Comparison of ENCODE assay signal across 21 cellular contexts in the genomic region with DNA sequence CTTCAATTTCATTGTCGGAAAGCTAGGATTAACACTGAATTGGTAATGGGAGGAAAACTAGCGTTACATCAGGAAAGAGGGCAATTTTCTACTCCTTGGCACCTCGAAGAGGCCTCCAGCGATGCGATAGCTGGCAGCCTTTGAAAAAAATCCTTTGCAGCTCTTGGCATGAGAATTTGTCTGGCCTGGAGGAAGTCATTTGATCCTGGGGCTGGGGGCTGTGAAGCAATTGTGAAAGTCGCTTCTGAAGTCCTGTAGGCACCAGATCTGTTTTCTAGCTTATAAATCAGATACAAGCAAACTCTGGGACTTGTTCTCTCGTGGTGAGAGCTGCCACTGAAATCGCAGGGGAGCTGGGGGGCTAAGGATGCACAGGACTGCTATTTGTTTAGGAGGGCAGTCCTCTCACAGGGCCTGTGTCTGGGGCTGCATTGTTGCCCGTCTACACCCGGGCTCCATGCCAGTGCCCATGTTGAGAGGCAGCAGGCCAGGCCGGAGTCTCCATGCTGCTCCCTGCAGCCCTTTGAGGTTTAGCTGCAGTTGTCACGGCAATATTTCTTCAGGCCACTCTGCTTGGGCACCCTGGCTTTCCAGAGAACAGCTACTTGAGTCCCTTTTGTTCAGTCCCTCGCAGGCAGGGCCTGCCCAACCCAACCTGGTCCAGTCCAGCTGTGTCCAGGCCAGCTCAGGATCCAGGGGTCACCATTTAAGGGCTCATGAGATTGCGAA.
A peak's percentile ranks its signal among the peaks of the same experiment; 100 is the strongest.
DNase-seq lines count a peak whose midpoint lies in the region; ATAC-seq and TF ChIP-seq lines count a peak whose summit lies in the region.
"Had no signal": no experiment of that assay in that cellular context is flagged by ENCODE, and none has a peak within 500 bp of the region (broad histone marks: within the 10 kb centered on the region; RNA-seq: fewer than 3 reads in every experiment).

No MANE protein-coding gene starts in this region.

- DNase-seq in breast epithelium (ENCODE audit: low spot score in 2 of 2), result no peak
- DNase-seq in MCF 10A (ENCODE audit: unreplicated experiment), result no peak
- DNase-seq in myocyte (ENCODE audit: low read depth), result peak; percentile 11
- DNase-seq in activated CD4-positive, alpha-beta T cell treated with anti-CD3 and anti-CD28 coated beads, Interleukin-2, amount 50 U/mL, for 48 hours, result no peak
- DNase-seq: activated CD4-positive, CD25-positive, alpha-beta regulatory T cell; activated CD8-positive, alpha-beta T cell treated with anti-CD3 and anti-CD28 coated beads, Interleukin-2, amount 10 ng/mL, durations not matched to agents 7 days and 5 days; activated T-cell treated with anti-CD3 and anti-CD28 coated beads, Interleukin-2, amount 50 U/mL, for 4 hours; body of pancreas; GM23248; NCI-H1417 treated with DMSO at 0.1 percent for 48 hours; NCI-H2227 treated with DMSO at 0.1 percent for 48 hours; stimulated activated CD4-positive, alpha-beta T cell treated with anti-CD3 and anti-CD28 coated beads, Interleukin-2, amount 100 ng/mL, for 24 hours had no signal

- H3K27me3 ChIP-seq in breast epithelium, result no peaks in the 10 kb centered on the region
- H3K27me3 ChIP-seq: body of pancreas, hepatocyte, SJSA1 had no signal

- H3K4me1 ChIP-seq in breast epithelium, result no peaks in the 10 kb centered on the region
- H3K4me1 ChIP-seq: body of pancreas, SJSA1 had no signal

- no TSS peak for BruUV-seq in MCF 10A (replicated peaks; lab: Mats Ljungman, UMichigan)

- H3K9me3 Mint-ChIP-seq in MCF 10A (ENCODE audit: unreplicated experiment), result no peaks in the 10 kb centered on the region
- H3K9me3 Mint-ChIP-seq: activated naive CD4-positive, alpha-beta T cell treated with anti-CD3 and anti-CD28 coated beads, Interleukin-2, amount 50 U/mL, for 72 hours; activated T-cell treated with anti-CD3 and anti-CD28 coated beads, Interleukin-2, amount 50 U/mL, for 4 hours; stimulated activated naive CD8-positive, alpha-beta T cell treated with anti-CD3 and anti-CD28 coated beads, Interleukin-15, Interleukin-2, amounts not matched to agents 100 ng/mL and 50 ng/mL, for 24 hours had no signal

- no peaks in the 10 kb centered on the region for H3K36me3 Mint-ChIP-seq in MCF 10A (ENCODE audit: insufficient read depth, unreplicated experiment)
- H3K36me3 Mint-ChIP-seq: activated naive CD4-positive, alpha-beta T cell treated with anti-CD3 and anti-CD28 coated beads, Interleukin-2, amount 50 U/mL, for 72 hours had no signal

- no peaks in the 10 kb centered on the region for H3K36me3 ChIP-seq in breast epithelium
- H3K36me3 ChIP-seq: SJSA1 had no signal

- no peak for TF ChIP-seq POLR2A in breast epithelium (IDR thresholded peaks at IDR 0.05)

- no peak overlapping the region for H3K27ac Mint-ChIP-seq in MCF 10A (ENCODE audit: low read depth, unreplicated experiment)
- H3K27ac Mint-ChIP-seq: activated CD8-positive, alpha-beta T cell treated with anti-CD3 and anti-CD28 coated beads, Interleukin-2, amount 10 ng/mL, durations not matched to agents 7 days and 5 days; activated naive CD4-positive, alpha-beta T cell treated with anti-CD3 and anti-CD28 coated beads, Interleukin-2, amount 50 U/mL, for 72 hours; stimulated activated naive CD8-positive, alpha-beta T cell treated with anti-CD3 and anti-CD28 coated beads, Interleukin-15, Interleukin-2, amounts not matched to agents 100 ng/mL and 50 ng/mL, for 24 hours had no signal

- H3K4me1 Mint-ChIP-seq in MCF 10A (ENCODE audit: insufficient read depth, unreplicated experiment), result no peaks in the 10 kb centered on the region

- H3K9me3 ChIP-seq in breast epithelium, result no peaks in the 10 kb centered on the region
- H3K9me3 ChIP-seq: body of pancreas, SJSA1 had no signal

- POLR2A ChIA-PET in MCF 10A (lab: Yijun Ruan, JAX), result no interaction called here

- TF ChIP-seq CTCF in breast epithelium (IDR thresholded peaks at IDR 0.05) (no peak), MCF 10A (IDR thresholded peaks at IDR 0.05; ENCODE audit: unreplicated experiment) (no peak)

- H3K4me3 Mint-ChIP-seq in MCF 10A (ENCODE audit: unreplicated experiment), result no peak overlapping the region
- H3K4me3 Mint-ChIP-seq: activated CD8-positive, alpha-beta T cell treated with anti-CD3 and anti-CD28 coated beads, Interleukin-2, amount 10 ng/mL, durations not matched to agents 7 days and 5 days; activated T-cell treated with anti-CD3 and anti-CD28 coated beads, Interleukin-2, amount 50 U/mL, for 4 hours; stimulated activated naive CD8-positive, alpha-beta T cell treated with anti-CD3 and anti-CD28 coated beads, Interleukin-15, Interleukin-2, amounts not matched to agents 100 ng/mL and 50 ng/mL, for 24 hours had no signal

- H3K27ac ChIP-seq in breast epithelium (peak overlapping the region; percentile 3 to 14), cingulate gyrus (ENCODE audit: low read depth, low read length) (peak overlapping the region; percentile 34), temporal lobe (ENCODE audit: low read depth, low read length) (peak overlapping the region; percentile 51)
- H3K27ac ChIP-seq: body of pancreas, GM23248, hepatocyte, SJSA1 had no signal

- intact Hi-C loops in breast epithelium (cut with DNase I; ENCODE audit: low total_unique reads), result no loop called here
- intact Hi-C loops in MCF 10A (cut with micrococcal nuclease), result no loop called here

- ATAC-seq in GM21619 (IDR thresholded peaks at IDR 0.05; ENCODE audit: unreplicated experiment) (no peak), HG03520 (IDR thresholded peaks at IDR 0.05; ENCODE audit: unreplicated experiment) (no peak)
- ATAC-seq: activated CD8-positive, alpha-beta T cell treated with anti-CD3 and anti-CD28 coated beads, Interleukin-2, amount 10 ng/mL, durations not matched to agents 7 days and 5 days; activated naive CD4-positive, alpha-beta T cell treated with anti-CD3 and anti-CD28 coated beads, Interleukin-2, amount 50 U/mL, for 72 hours; activated T-cell treated with anti-CD3 and anti-CD28 coated beads, Interleukin-2, amount 50 U/mL, for 4 hours; body of pancreas; Panc1 had no signal

- H3K4me3 ChIP-seq in breast epithelium, result no peak overlapping the region
- H3K4me3 ChIP-seq: body of pancreas, GM23248, hepatocyte, SJSA1 had no signal

- CTCF ChIA-PET in MCF 10A (lab: Yijun Ruan, JAX), result interaction anchor here (0.8 kb wide), 1 partner anchor 14 kb away, joined by 4 read pairs; no protein-coding TSS in a partner anchor

- H3K27me3 Mint-ChIP-seq in MCF 10A (ENCODE audit: insufficient read depth, unreplicated experiment), result no peaks in the 10 kb centered on the region
